8 cellular contexts compared by ENCODE assay signal in genomic region chr1:44417351-44418021, GRCh38. TPM values are rescaled to one million over a fixed set of nuclear protein-coding genes. Genes with fewer than 3 reads are reported as not detected.
DNase-seq lines count a peak whose midpoint lies in the region; ATAC-seq, FAIRE-seq and TF ChIP-seq lines count a peak whose summit lies in the region.

No MANE protein-coding gene starts in this region.

- no peak for FAIRE-seq in HTR-8/SVneo (lab: Jason Lieb, UNC)

- H3K79me2 ChIP-seq in hepatocyte, result no peaks in the 10 kb centered on the region

- peaks cover 13% of the 10 kb centered on the region for H3K27me3 ChIP-seq in WERI-Rb-1 (ENCODE audit: insufficient read depth, low read depth, severe bottlenecking)
- peaks cover 96% of the 10 kb centered on the region for H3K27me3 ChIP-seq in hepatocyte

- H3K9me2 ChIP-seq in hepatocyte (replicated peaks; ENCODE audit: insufficient read depth), result no peaks in the 10 kb centered on the region

- H3K4me2 ChIP-seq in hepatocyte, result peak overlapping the region; percentile 94

- peak overlapping the region; percentile 50 for H3K4me3 ChIP-seq in WERI-Rb-1 (ENCODE audit: low read depth, low read length)
- peak overlapping the region; percentile 13 for H3K4me3 ChIP-seq in hepatocyte

- no peaks in the 10 kb centered on the region for H4K20me1 ChIP-seq in hepatocyte (ENCODE audit: insufficient read depth, poor library complexity, severe bottlenecking)

- peak overlapping the region; percentile 61 for H3K27ac ChIP-seq in WERI-Rb-1
- no peak overlapping the region for H3K27ac ChIP-seq in hepatocyte

- DNase-seq in Right ventricle myocardium inferior (ENCODE audit: missing footprints) (peak; percentile 86), cardiac septum (ENCODE audit: low spot score) (no peak), WERI-Rb-1 (peak; percentile 72), hepatocyte (ENCODE audit: low spot score) (peak; percentile 54), putamen (ENCODE audit: low spot score) (peak; percentile 81), OCI-M1 (lab: John Stamatoyannopoulos, UW) (no peak), HTR-8/SVneo (ENCODE audit: insufficient read length, low spot score) (no peak), amniotic stem cell (lab: John Stamatoyannopoulos, UW) (no peak)

- peak; percentile 82 for ATAC-seq in Right ventricle myocardium inferior

- TF ChIP-seq CTCF in WERI-Rb-1 (IDR thresholded peaks at IDR 0.05; ENCODE audit: low read depth, low read length) (no peak), hepatocyte (IDR thresholded peaks at IDR 0.05; ENCODE audit: poor library complexity) (no peak)

- no peaks in the 10 kb centered on the region for H3K9me3 ChIP-seq in WERI-Rb-1 (ENCODE audit: severe bottlenecking)
- H3K9me3 ChIP-seq in hepatocyte (ENCODE audit: low read depth), result no peaks in the 10 kb centered on the region

- WGBS in hepatocyte (ENCODE audit: low lambda C conversion rate, missing lambda C conversion rate), result 4% methylated on average over 32 of the region's 65 CpGs

- H3K36me3 ChIP-seq in WERI-Rb-1 (no peaks in the 10 kb centered on the region), hepatocyte (replicated peaks; ENCODE audit: insufficient read depth, low read depth) (no peaks in the 10 kb centered on the region)

- intact Hi-C loops in Right ventricle myocardium inferior (cut with DNase I) (no loop called here), cardiac septum (cut with DNase I) (no loop called here)

- peaks cover 16% of the 10 kb centered on the region for H3K4me1 ChIP-seq in hepatocyte (ENCODE audit: insufficient read depth)

- H2AFZ ChIP-seq in hepatocyte, result peak overlapping the region; percentile 52

RNA-seq across cellular contexts. Expression of gene RNF220, which starts 12.4 kb away (rescaled TPM):
- 76.4 TPM for total RNA-seq in Right ventricle myocardium inferior
- total RNA-seq in cardiac septum, result 45.6 TPM
- total RNA-seq in hepatocyte, result 79.9 and 117 TPM in 2 replicates
- 57.8 and 77.2 TPM in 2 replicates for polyA plus RNA-seq in hepatocyte

Comparison
In these comparisons a context has a peak if more than half of its experiments do, and no peak if none do; other contexts are left out.
1. DNase-seq: peak in Right ventricle myocardium inferior (single experiment), WERI-Rb-1 (single experiment), hepatocyte (single experiment) and putamen (single experiment); none in cardiac septum (single experiment), OCI-M1 (single experiment), HTR-8/SVneo (single experiment) and amniotic stem cell (single experiment).